23 cellular contexts compared by ENCODE assay signal in the genomic region with DNA sequence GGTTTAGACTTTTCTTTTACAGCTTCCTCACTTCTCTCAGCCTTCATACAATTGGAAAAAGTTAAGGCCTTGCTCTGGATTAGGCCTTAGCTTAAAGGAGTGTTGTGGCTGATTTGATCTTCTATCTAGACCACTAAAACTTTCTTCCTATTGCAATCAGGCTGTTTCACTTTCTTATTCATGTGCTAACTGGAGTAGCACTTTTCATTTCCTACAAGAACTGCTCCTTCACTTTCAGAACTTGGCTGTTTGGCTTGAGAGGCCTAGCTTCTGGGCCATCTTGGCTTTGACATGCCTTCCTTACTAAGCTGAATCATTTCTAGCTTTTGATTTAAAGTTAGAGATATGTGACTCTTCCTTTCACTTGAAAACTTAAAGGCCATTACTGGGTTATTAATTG.
A peak's percentile ranks its signal among the peaks of the same experiment; 100 is the strongest.
DNase-seq lines count a peak whose midpoint lies in the region; ATAC-seq, FAIRE-seq and TF ChIP-seq lines count a peak whose summit lies in the region.
"Had no signal": no experiment of that assay in that cellular context is flagged by ENCODE, and none has a peak within 500 bp of the region (broad histone marks: within the 10 kb centered on the region; RNA-seq: fewer than 3 reads in every experiment).

No MANE protein-coding gene starts in this region.

- ATAC-seq in activated naive CD8-positive, alpha-beta T cell treated with anti-CD3 and anti-CD28 coated beads, Interleukin-2, amount 50 U/mL, for 24 hours: no peak
- ATAC-seq in GM21723 (IDR thresholded peaks at IDR 0.05; ENCODE audit: unreplicated experiment) (peak; percentile 63), HG03139 (IDR thresholded peaks at IDR 0.05; ENCODE audit: unreplicated experiment) (peak; percentile 61), lower lobe of right lung (no peak), T-cell (replicated peaks in 1 of 4) (no peak)
- ATAC-seq: heart left ventricle, left lung had no signal

- H3K4me3 Mint-ChIP-seq in activated naive CD8-positive, alpha-beta T cell treated with anti-CD3 and anti-CD28 coated beads for 36 hours: no peak overlapping the region
- H3K4me3 Mint-ChIP-seq in activated naive CD8-positive, alpha-beta T cell treated with anti-CD3 and anti-CD28 coated beads, Interleukin-2, amount 50 U/mL, for 24 hours: no peak overlapping the region
- no peak overlapping the region for H3K4me3 Mint-ChIP-seq in T-cell
- H3K4me3 Mint-ChIP-seq: dendritic cell treated with granulocyte-macrophage colony-stimulating factor and Interleukin-4, amounts not matched to agents 40 ng/mL and 50 ng/mL, for 4 days; IgD-negative memory B cell; nephron had no signal

- peaks cover 6% of the 10 kb centered on the region for H3K27me3 Mint-ChIP-seq in activated naive CD8-positive, alpha-beta T cell treated with anti-CD3 and anti-CD28 coated beads for 36 hours
- H3K27me3 Mint-ChIP-seq in activated naive CD8-positive, alpha-beta T cell treated with anti-CD3 and anti-CD28 coated beads, Interleukin-2, amount 50 U/mL, for 24 hours: peaks cover 12% of the 10 kb centered on the region
- H3K27me3 Mint-ChIP-seq in T-cell: peaks cover 4 to 16% of the 10 kb centered on the region in 2 donors
- H3K27me3 Mint-ChIP-seq: dendritic cell treated with granulocyte-macrophage colony-stimulating factor and Interleukin-4, amounts not matched to agents 40 ng/mL and 50 ng/mL, for 4 days; IgD-negative memory B cell had no signal

- no peak for FAIRE-seq in RCC 7860 (lab: Jason Lieb, UNC)

- TF ChIP-seq CTCF in lower lobe of right lung (IDR thresholded peaks at IDR 0.05): no peak

- intact Hi-C loops in lower lobe of right lung (cut with DNase I): no loop called here

- no peaks in the 10 kb centered on the region for H3K36me3 ChIP-seq in lower lobe of right lung
- H3K36me3 ChIP-seq: adrenal gland, heart left ventricle, left lung, sigmoid colon had no signal

- CTCF ChIA-PET in T-cell (lab: Charles Lee): no interaction called here

- H3K36me3 Mint-ChIP-seq in activated naive CD8-positive, alpha-beta T cell treated with anti-CD3 and anti-CD28 coated beads for 36 hours: peaks cover 4% of the 10 kb centered on the region
- H3K36me3 Mint-ChIP-seq in activated naive CD8-positive, alpha-beta T cell treated with anti-CD3 and anti-CD28 coated beads, Interleukin-2, amount 50 U/mL, for 24 hours (ENCODE audit: low read depth): peaks cover 4% of the 10 kb centered on the region
- no peaks in the 10 kb centered on the region for H3K36me3 Mint-ChIP-seq in T-cell

- no peaks in the 10 kb centered on the region for H3K4me1 ChIP-seq in lower lobe of right lung
- H3K4me1 ChIP-seq: adrenal gland, heart left ventricle, left lung, sigmoid colon had no signal

- H3K9me3 ChIP-seq in lower lobe of right lung: peaks cover 17% of the 10 kb centered on the region

- POLR2A ChIA-PET in T-cell (lab: Charles Lee): no interaction called here

- H3K27ac Mint-ChIP-seq in activated naive CD8-positive, alpha-beta T cell treated with anti-CD3 and anti-CD28 coated beads for 36 hours: peak overlapping the region; percentile 26
- H3K27ac Mint-ChIP-seq in activated naive CD8-positive, alpha-beta T cell treated with anti-CD3 and anti-CD28 coated beads, Interleukin-2, amount 50 U/mL, for 24 hours: no peak overlapping the region
- H3K27ac Mint-ChIP-seq in T-cell: no peak overlapping the region
- H3K27ac Mint-ChIP-seq: dendritic cell treated with granulocyte-macrophage colony-stimulating factor and Interleukin-4, amounts not matched to agents 40 ng/mL and 50 ng/mL, for 4 days; IgD-negative memory B cell; nephron had no signal

- no peak for DNase-seq in activated naive CD8-positive, alpha-beta T cell treated with anti-CD3 and anti-CD28 coated beads for 36 hours
- no peak for DNase-seq in activated naive CD8-positive, alpha-beta T cell treated with anti-CD3 and anti-CD28 coated beads, Interleukin-2, amount 50 U/mL, for 24 hours
- DNase-seq in NCI-H2107 (lab: John Stamatoyannopoulos, UW): no peak
- DNase-seq in lower lobe of right lung: no peak
- no peak for DNase-seq in RCC 7860 (ENCODE audit: low spot score)
- DNase-seq in T-cell: no peak
- DNase-seq: activated CD8-positive, alpha-beta memory T cell treated with anti-CD3 and anti-CD28 coated beads, Interleukin-2, amount 50 U/mL, for 48 hours; activated effector memory CD4-positive, alpha-beta T cell treated with Interleukin-2 at 50 U/mL for 16 hours; adrenal gland; DMS79 treated with DMSO at 0.1 percent for 48 hours; GM23248; heart left ventricle; left lung; midbrain; NCI-H146; PC-9; sigmoid colon; substantia nigra had no signal

- no peak overlapping the region for H3K4me3 ChIP-seq in lower lobe of right lung
- H3K4me3 ChIP-seq: adrenal gland, GM23248, heart left ventricle, left lung, PC-9, sigmoid colon had no signal

- H3K27me3 ChIP-seq in lower lobe of right lung (ENCODE audit: low read depth): no peaks in the 10 kb centered on the region
- H3K27me3 ChIP-seq: adrenal gland, left lung, sigmoid colon had no signal

- H3K4me1 Mint-ChIP-seq in activated naive CD8-positive, alpha-beta T cell treated with anti-CD3 and anti-CD28 coated beads for 36 hours: peaks cover 7% of the 10 kb centered on the region
- H3K4me1 Mint-ChIP-seq in activated naive CD8-positive, alpha-beta T cell treated with anti-CD3 and anti-CD28 coated beads, Interleukin-2, amount 50 U/mL, for 24 hours: no peaks in the 10 kb centered on the region
- H3K4me1 Mint-ChIP-seq in T-cell: no peaks in the 10 kb centered on the region
- H3K4me1 Mint-ChIP-seq: IgD-negative memory B cell, nephron had no signal

- H3K27ac ChIP-seq in lower lobe of right lung: no peak overlapping the region
- H3K27ac ChIP-seq: adrenal gland, GM23248, heart left ventricle, left lung, PC-9, sigmoid colon had no signal

- peaks cover 19% of the 10 kb centered on the region for H3K9me3 Mint-ChIP-seq in activated naive CD8-positive, alpha-beta T cell treated with anti-CD3 and anti-CD28 coated beads for 36 hours
- H3K9me3 Mint-ChIP-seq in activated naive CD8-positive, alpha-beta T cell treated with anti-CD3 and anti-CD28 coated beads, Interleukin-2, amount 50 U/mL, for 24 hours: peaks cover 14% of the 10 kb centered on the region
- peaks cover 11 to 27% (median 17%) of the 10 kb centered on the region in 3 donors for H3K9me3 Mint-ChIP-seq in T-cell

Comparison
In these comparisons a context has a peak if more than half of its experiments do, and no peak if none do; other contexts are left out.
1. ATAC-seq: peak in GM21723 (single experiment) and HG03139 (single experiment); none in activated naive CD8-positive, alpha-beta T cell treated with anti-CD3 and anti-CD28 coated beads, Interleukin-2, amount 50 U/mL, for 24 hours (single experiment), lower lobe of right lung (0 of 2) and T-cell (0 of 4).